In the genomic region with DNA sequence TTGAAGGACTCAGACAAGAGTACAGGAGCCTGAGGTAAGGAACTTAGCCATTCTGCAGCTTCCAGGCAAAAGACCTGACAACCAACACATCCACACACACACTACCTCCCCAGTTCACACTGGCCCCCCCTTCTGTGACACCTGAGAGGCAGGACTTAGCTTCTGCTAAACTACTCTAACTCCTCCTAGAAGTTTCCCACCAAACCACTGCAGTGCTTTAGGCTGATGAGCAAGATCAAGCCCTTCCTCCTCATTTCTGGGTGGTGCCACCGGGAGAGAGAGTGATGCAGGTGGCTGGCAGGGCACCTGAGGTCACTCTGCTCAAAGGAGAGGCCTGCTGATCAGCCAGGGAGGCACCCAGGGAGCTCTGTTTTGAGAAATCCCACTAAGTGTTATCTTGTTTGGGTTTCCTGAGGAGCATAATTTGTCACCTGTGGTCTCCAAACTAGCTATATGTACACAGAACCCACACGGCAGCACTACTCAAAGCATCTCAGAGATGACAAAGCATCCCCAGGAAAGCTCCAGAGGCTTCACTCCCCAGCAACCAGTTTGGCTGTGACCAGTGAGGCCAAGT, we compare ENCODE assay signal across 19 cellular contexts.
"Had no signal": no experiment of that assay in that cellular context is flagged by ENCODE, and none has a peak within 500 bp of the region (broad histone marks: within the 10 kb centered on the region; RNA-seq: fewer than 3 reads in every experiment).

No MANE protein-coding gene starts in this region.

- H3K4me1 ChIP-seq: prostate gland, suprapubic skin had no signal

- H3K36me3 ChIP-seq: lower lobe of right lung, prostate gland, suprapubic skin had no signal

- H3K4me3 ChIP-seq: body of pancreas, coronary artery, lower lobe of right lung, prostate gland, suprapubic skin had no signal

- ATAC-seq: body of pancreas, lower lobe of right lung had no signal

- H3K27ac ChIP-seq: body of pancreas, coronary artery, lower lobe of right lung, prostate gland, suprapubic skin had no signal

- H3K9me3 ChIP-seq: body of pancreas, lower lobe of right lung, prostate gland, suprapubic skin had no signal

- DNase-seq: activated CD4-positive, alpha-beta T cell treated with anti-CD3 and anti-CD28 coated beads for 1 hour; activated CD8-positive, alpha-beta memory T cell treated with anti-CD3 and anti-CD28 coated beads, Interleukin-2, amount 50 U/mL, for 48 hours; activated gamma-delta T cell treated with Interleukin-2 at 50 U/mL for 16 hours; activated T-cell treated with anti-CD3 and anti-CD28 coated beads, Interleukin-2, amount 50 U/mL, for 72 hours; amygdala; body of pancreas; central memory CD4-positive, alpha-beta T cell; foreskin fibroblast; glutamatergic neuron; kidney glomerular epithelial cell; lower lobe of right lung; nephron progenitor cell; occipital lobe; small intestine; stimulated activated CD4-positive, alpha-beta T cell treated with anti-CD3 and anti-CD28 coated beads, Interleukin-4, amount 100 ng/mL, for 4 hours; stimulated activated CD8-positive, alpha-beta memory T cell treated with anti-CD3 and anti-CD28 coated beads, Interleukin-4, amount 100 ng/mL, for 48 hours had no signal
